Comparison of ENCODE assay signal across 22 cellular contexts in the genomic region with DNA sequence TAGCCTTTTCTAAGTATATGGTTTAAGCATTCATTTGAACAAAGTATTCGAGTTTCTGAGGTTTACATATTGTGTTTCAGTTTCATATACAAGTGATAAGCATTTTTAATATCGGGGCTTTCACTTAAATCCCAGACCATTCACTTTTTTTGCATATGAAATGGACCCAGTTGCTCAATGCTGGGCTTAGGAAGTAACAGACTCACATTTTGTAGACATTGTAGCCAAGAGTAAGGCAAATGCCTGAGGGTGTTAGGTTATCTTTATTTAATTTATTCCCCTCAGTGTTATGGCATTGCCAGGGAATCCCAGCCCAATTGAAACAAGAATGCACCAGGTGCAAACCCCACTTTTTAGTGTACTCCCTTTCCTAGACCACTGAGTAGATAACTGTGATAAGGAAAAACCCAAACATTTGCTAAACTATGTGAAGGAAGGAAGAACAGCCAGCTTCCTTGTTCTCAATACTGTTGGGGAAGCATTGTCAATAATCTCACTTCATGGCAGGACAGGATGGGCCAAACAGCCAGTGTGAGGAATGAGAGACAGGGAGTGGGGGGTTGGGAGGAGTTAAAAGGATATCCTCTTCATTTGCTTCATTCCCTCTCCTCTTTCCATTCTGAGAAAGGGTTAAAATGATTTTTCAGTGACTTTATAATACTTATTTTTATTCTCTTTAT. TPM values are rescaled to one million over a fixed set of nuclear protein-coding genes. Genes with fewer than 3 reads are reported as not detected.
DNase-seq lines count a peak whose midpoint lies in the region; ATAC-seq and TF ChIP-seq lines count a peak whose summit lies in the region.
"Had no signal": no experiment of that assay in that cellular context is flagged by ENCODE, and none has a peak within 500 bp of the region (broad histone marks: within the 10 kb centered on the region; RNA-seq: fewer than 3 reads in every experiment).

No MANE protein-coding gene starts in this region.

- H3K4me1 Mint-ChIP-seq in endothelial cell (ENCODE audit: unreplicated experiment), result peaks cover 18% of the 10 kb centered on the region
- no peaks in the 10 kb centered on the region for H3K4me1 Mint-ChIP-seq in neural progenitor cell
- no peaks in the 10 kb centered on the region for H3K4me1 Mint-ChIP-seq in T-helper 17 cell
- H3K4me1 Mint-ChIP-seq: CD4-positive, alpha-beta memory T cell had no signal

- H3K4me1 ChIP-seq in MM.1S (ENCODE audit: low read length), result no peaks in the 10 kb centered on the region
- peaks cover 6% of the 10 kb centered on the region for H3K4me1 ChIP-seq in neural progenitor cell
- H3K4me1 ChIP-seq: A549, BLaER1, HAP-1 had no signal

- H4K20me1 ChIP-seq in MM.1S (ENCODE audit: insufficient read depth, low read length) (no peaks in the 10 kb centered on the region), neural progenitor cell (ENCODE audit: low read depth) (no peaks in the 10 kb centered on the region)
- H4K20me1 ChIP-seq: BLaER1 had no signal

- H3K4me3 ChIP-seq in MM.1S (ENCODE audit: low read length) (no peak overlapping the region), neural progenitor cell (no peak overlapping the region)
- H3K4me3 ChIP-seq: A549, BLaER1, GM12878, HAP-1 had no signal

- ATAC-seq in T-helper 17 cell (no peak), HG02970 (IDR thresholded peaks at IDR 0.05; ENCODE audit: low FRiP score, unreplicated experiment) (no peak), GM18511 (IDR thresholded peaks at IDR 0.05; ENCODE audit: unreplicated experiment) (no peak)
- ATAC-seq: A549, GM12878 had no signal

- H3K9ac ChIP-seq in MM.1S (ENCODE audit: low read length) (no peak overlapping the region), neural progenitor cell (no peak overlapping the region)
- H3K9ac ChIP-seq: BLaER1, KMS-11 had no signal

- H2AFZ ChIP-seq in MM.1S (ENCODE audit: low read length) (no peak overlapping the region), neural progenitor cell (replicated peaks) (peak overlapping the region; percentile 81)

- no peaks in the 10 kb centered on the region for H3K36me3 Mint-ChIP-seq in endothelial cell (ENCODE audit: low read depth, unreplicated experiment)
- H3K36me3 Mint-ChIP-seq in neural progenitor cell, result peaks cover 3% of the 10 kb centered on the region
- H3K36me3 Mint-ChIP-seq in T-helper 17 cell (ENCODE audit: low read depth), result no peaks in the 10 kb centered on the region
- H3K36me3 Mint-ChIP-seq: CD14-positive monocyte; CD4-positive, alpha-beta memory T cell had no signal

- no peaks in the 10 kb centered on the region for H3K79me2 ChIP-seq in MM.1S (ENCODE audit: low read length)
- H3K79me2 ChIP-seq in neural progenitor cell (ENCODE audit: low read depth), result no peaks in the 10 kb centered on the region

- H3K27ac ChIP-seq in MM.1S (ENCODE audit: low read length), result no peak overlapping the region
- H3K27ac ChIP-seq in neural progenitor cell, result no peak overlapping the region
- H3K27ac ChIP-seq: 22Rv1, A549, BLaER1, HL-60, KMS-11 had no signal

- peak; percentile 8 for DNase-seq in ELF-1 (ENCODE audit: low read depth, low spot score)
- peak; percentile 39 for DNase-seq in MM.1S
- peak; percentile 11 for DNase-seq in endothelial cell (ENCODE audit: low spot score)
- no peak for DNase-seq in neural progenitor cell (ENCODE audit: low spot score)
- no peak for DNase-seq in T-helper 17 cell
- DNase-seq: CD4-positive, alpha-beta memory T cell; DMS153; DMS79; GF-D8; GOT3 had no signal

- H3K9me3 Mint-ChIP-seq in endothelial cell (ENCODE audit: unreplicated experiment) (no peaks in the 10 kb centered on the region), neural progenitor cell (peaks cover 11% of the 10 kb centered on the region)

- H3K27ac Mint-ChIP-seq in endothelial cell (ENCODE audit: unreplicated experiment) (peak overlapping the region; percentile 52), neural progenitor cell (no peak overlapping the region), T-helper 17 cell (no peak overlapping the region)
- H3K27ac Mint-ChIP-seq: CD14-positive monocyte; CD4-positive, alpha-beta memory T cell had no signal

- H3K9me2 ChIP-seq in MM.1S (replicated peaks; ENCODE audit: insufficient read depth, low read length), result no peaks in the 10 kb centered on the region

- no peak overlapping the region for H3K4me3 Mint-ChIP-seq in endothelial cell (ENCODE audit: unreplicated experiment)
- H3K4me3 Mint-ChIP-seq in neural progenitor cell, result no peak overlapping the region
- H3K4me3 Mint-ChIP-seq in T-helper 17 cell, result no peak overlapping the region
- H3K4me3 Mint-ChIP-seq: CD14-positive monocyte; CD4-positive, alpha-beta memory T cell had no signal

- TF ChIP-seq CTCF in MM.1S (IDR thresholded peaks at IDR 0.05; ENCODE audit: low read length) (no peak), endothelial cell (IDR thresholded peaks at IDR 0.05; ENCODE audit: unreplicated experiment) (no peak), neural progenitor cell (IDR thresholded peaks at IDR 0.05) (no peak)

- H3K36me3 ChIP-seq in MM.1S (replicated peaks; ENCODE audit: insufficient read depth, low read length) (no peaks in the 10 kb centered on the region), neural progenitor cell (peaks cover 6% of the 10 kb centered on the region)
- H3K36me3 ChIP-seq: BLaER1, HAP-1 had no signal

- H3K4me2 ChIP-seq in MM.1S (ENCODE audit: low read depth, low read length) (no peak overlapping the region), neural progenitor cell (no peak overlapping the region)
- H3K4me2 ChIP-seq: A549, BLaER1, KMS-11 had no signal

- H3K9me3 ChIP-seq in MM.1S (replicated peaks; ENCODE audit: insufficient read depth, low read length) (no peaks in the 10 kb centered on the region), neural progenitor cell (ENCODE audit: low read depth) (peaks cover 19% of the 10 kb centered on the region), T-helper 17 cell (ENCODE audit: control insufficient read depth, low read length, poor library complexity, severe bottlenecking) (no peaks in the 10 kb centered on the region)
- H3K9me3 ChIP-seq: HAP-1 had no signal

- H3K27me3 Mint-ChIP-seq in endothelial cell (ENCODE audit: unreplicated experiment), result no peaks in the 10 kb centered on the region
- no peaks in the 10 kb centered on the region for H3K27me3 Mint-ChIP-seq in neural progenitor cell (ENCODE audit: insufficient read depth, low read depth)
- peaks cover 6% of the 10 kb centered on the region for H3K27me3 Mint-ChIP-seq in T-helper 17 cell

- H3K27me3 ChIP-seq in MM.1S (replicated peaks; ENCODE audit: insufficient read depth, low read length) (peaks cover 26% of the 10 kb centered on the region; the same call in 1 of the 2 replicates), neural progenitor cell (no peaks in the 10 kb centered on the region)
- H3K27me3 ChIP-seq: BLaER1 had no signal

- H3F3A ChIP-seq in MM.1S (ENCODE audit: insufficient read depth, low read length) (no peaks in the 10 kb centered on the region), neural progenitor cell (ENCODE audit: low read depth) (peaks cover 4% of the 10 kb centered on the region)

RNA-seq across cellular contexts. Expression of a gene that starts 3.6 kb away (rescaled TPM):
- total RNA-seq in endothelial cell (ENCODE audit: unreplicated experiment) (not detected), neural progenitor cell (ENCODE audit: low replicate concordance) (not detected in 2 replicates), T-helper 17 cell (under 1 TPM in 1 of 2 donors, not detected in 1; 0.22 TPM)
- total RNA-seq: CD4-positive, alpha-beta memory T cell; Daoy; GM12878; HT1080 had no signal

Comparison
In these comparisons a context has a peak if more than half of its experiments do, and no peak if none do; other contexts are left out.
1. DNase-seq: peak in ELF-1 (single experiment), MM.1S (single experiment) and endothelial cell (single experiment); none in neural progenitor cell (single experiment) and T-helper 17 cell (0 of 3).